Comparison of ENCODE assay signal across 2 cellular contexts in the genomic region with DNA sequence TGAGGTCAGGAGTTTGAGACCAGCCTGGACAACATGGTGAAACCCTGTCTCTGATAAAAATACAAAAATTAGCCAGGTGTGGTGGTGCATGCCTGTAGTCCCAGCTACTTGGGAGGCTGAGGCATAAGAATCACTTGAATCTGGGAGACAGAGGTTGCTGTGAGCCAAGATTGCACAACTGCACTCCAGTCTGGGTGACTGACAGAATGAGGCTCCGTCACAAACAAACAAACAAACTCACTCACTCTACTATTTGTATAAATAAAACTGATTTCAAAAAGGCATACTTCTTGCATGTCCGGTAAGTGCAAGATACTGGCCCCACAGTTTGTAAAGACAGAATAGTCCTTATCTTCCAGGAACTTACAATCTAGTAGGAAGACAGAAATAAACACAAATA. TPM values are rescaled to one million over a fixed set of nuclear protein-coding genes. Genes with fewer than 3 reads are reported as not detected.
"Had no signal": no experiment of that assay in that cellular context is flagged by ENCODE, and none has a peak within 500 bp of the region (broad histone marks: within the 10 kb centered on the region; RNA-seq: fewer than 3 reads in every experiment).

No MANE protein-coding gene starts in this region.

RNA-seq across cellular contexts. Expression of gene QPCT, which starts 49.6 kb away (rescaled TPM):
- total RNA-seq: neural crest cell, osteocyte had no signal
